Comparison of ENCODE assay signal across 1 cellular context in the genomic region with DNA sequence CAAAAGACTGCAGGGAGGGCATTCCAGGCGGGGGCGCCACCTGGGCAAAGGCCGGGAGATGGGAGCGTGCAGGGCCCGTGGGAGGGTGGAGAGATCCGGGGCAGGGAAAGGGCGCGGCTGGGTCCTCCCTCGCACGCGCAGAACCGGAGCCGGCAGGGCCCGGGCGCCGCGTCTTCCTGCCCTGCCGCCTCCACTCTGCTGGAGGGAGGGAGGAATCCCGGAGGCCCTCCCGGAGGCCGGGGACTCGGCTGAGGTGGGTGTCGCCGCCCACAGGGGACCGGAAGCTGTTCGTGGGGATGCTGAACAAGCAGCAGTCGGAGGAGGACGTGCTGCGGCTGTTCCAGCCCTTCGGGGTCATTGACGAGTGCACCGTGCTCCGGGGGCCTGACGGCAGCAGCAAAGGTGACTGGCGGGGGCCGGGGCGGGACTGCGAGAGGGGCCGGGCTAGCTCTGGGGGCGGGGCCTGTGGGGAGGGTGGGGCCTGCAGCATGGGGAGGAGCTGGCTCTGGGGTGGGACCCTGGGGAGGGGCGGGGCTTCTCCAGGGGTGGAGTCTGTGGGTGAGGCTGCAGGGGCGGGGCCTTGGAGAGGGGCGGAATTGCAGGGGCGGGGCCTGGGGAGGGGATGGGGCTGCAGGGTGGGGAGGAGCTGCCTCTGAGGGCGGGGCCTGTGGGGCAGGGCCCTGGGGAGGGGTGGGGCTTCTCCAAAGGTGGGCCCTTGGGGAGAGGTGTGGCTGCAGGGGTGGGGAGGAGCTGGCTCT.
TF ChIP-seq lines count a peak whose summit lies in the region.

No MANE protein-coding gene starts in this region.

TF ChIP-seq in HCT116, 20 proteins besides CTCF, POLR2A, EP300 and RAD21 (continued from another document):
- no peak for TF ChIP-seq REST (IDR thresholded peaks at IDR 0.05; ENCODE audit: low read depth)
- 0 out of 2 replicates have a peak, but pooled peaks have one; percentile 17 for TF ChIP-seq ZFX (IDR thresholded peaks at IDR 0.05)
- peak; percentile 66; the same call in 1 of the 2 replicates for TF ChIP-seq POLR2AphosphoS5 (IDR thresholded peaks at IDR 0.05; ENCODE audit: low read depth, low read length)
